Comparison of ENCODE assay signal across 8 cellular contexts in genomic region chr6:130872250-130873095, GRCh38. TPM values are rescaled to one million over a fixed set of nuclear protein-coding genes. Genes with fewer than 3 reads are reported as not detected.
DNase-seq lines count a peak whose midpoint lies in the region; ATAC-seq and TF ChIP-seq lines count a peak whose summit lies in the region.

No MANE protein-coding gene starts in this region.

- H4K20me1 ChIP-seq in OCI-LY1 (ENCODE audit: insufficient read depth, low read length), result no peaks in the 10 kb centered on the region

- no peaks in the 10 kb centered on the region for H3K27me3 ChIP-seq in OCI-LY1 (ENCODE audit: insufficient read depth, low read length)
- H3K27me3 ChIP-seq in thoracic aorta (replicated peaks; ENCODE audit: insufficient read depth), result no peaks in the 10 kb centered on the region

- no peak overlapping the region for H2AFZ ChIP-seq in OCI-LY1 (ENCODE audit: low read length)

- peak; percentile 61 for ATAC-seq in HG03108 (IDR thresholded peaks at IDR 0.05; ENCODE audit: unreplicated experiment)
- no peak for ATAC-seq in thoracic aorta (ENCODE audit: insufficient number of reproducible peaks, low FRiP score, low read depth)

- no peak overlapping the region for H3K9ac ChIP-seq in OCI-LY1 (ENCODE audit: low read length)

- no peaks in the 10 kb centered on the region for H3K79me2 ChIP-seq in OCI-LY1 (ENCODE audit: insufficient read depth, low read length)

- DNase-seq in NCI-H510A treated with DMSO at 0.1 percent for 48 hours (lab: John Stamatoyannopoulos, UW) (peak; percentile 13), NCI-H510A (lab: John Stamatoyannopoulos, UW) (no peak), fibroblast of the aortic adventitia (ENCODE audit: low read depth) (peak; percentile 69), nucleus accumbens (lab: John Stamatoyannopoulos, UW) (peak in 36 of 56 donors; percentile 2 to 88 (median 38)), thoracic aorta (ENCODE audit: low spot score) (no peak)
- DNase-seq in activated T-cell treated with anti-CD3 and anti-CD28 coated beads, Interleukin-2, amount 50 U/mL, for 1 hour, result peak; percentile 72

- H3K4me3 ChIP-seq in OCI-LY1 (ENCODE audit: low read depth, low read length, poor library complexity, severe bottlenecking) (no peak overlapping the region), fibroblast of the aortic adventitia (ENCODE audit: low read depth, low read length) (no peak overlapping the region), thoracic aorta (no peak overlapping the region)

- H3K36me3 ChIP-seq in OCI-LY1 (ENCODE audit: insufficient read depth, low read length) (no peaks in the 10 kb centered on the region), thoracic aorta (no peaks in the 10 kb centered on the region)

- H3K27ac ChIP-seq in OCI-LY1 (ENCODE audit: low read depth, low read length, poor library complexity, severe bottlenecking), result no peak overlapping the region
- no peak overlapping the region for H3K27ac ChIP-seq in thoracic aorta

- no peaks in the 10 kb centered on the region for H3F3A ChIP-seq in OCI-LY1 (ENCODE audit: insufficient read depth, low read length)

- no peaks in the 10 kb centered on the region for H3K4me1 ChIP-seq in OCI-LY1 (ENCODE audit: insufficient read depth, low read length, severe bottlenecking)
- no peaks in the 10 kb centered on the region for H3K4me1 ChIP-seq in thoracic aorta (ENCODE audit: control insufficient read depth in 1 of 2, low read depth in 2 of 2)

- TF ChIP-seq CTCF in OCI-LY1 (IDR thresholded peaks at IDR 0.05; ENCODE audit: low read length), result peak; percentile 87
- TF ChIP-seq CTCF in fibroblast of the aortic adventitia (IDR thresholded peaks at IDR 0.05; ENCODE audit: insufficient read depth, low read length), result peak; percentile 96
- peak; percentile 81 for TF ChIP-seq CTCF in thoracic aorta (IDR thresholded peaks at IDR 0.05)

- H3K9me2 ChIP-seq in OCI-LY1 (ENCODE audit: low read depth, low read length), result no peaks in the 10 kb centered on the region

- no peak overlapping the region for H3K4me2 ChIP-seq in OCI-LY1 (ENCODE audit: low read length)

- no peaks in the 10 kb centered on the region for H3K9me3 ChIP-seq in OCI-LY1 (ENCODE audit: low read length)
- no peaks in the 10 kb centered on the region for H3K9me3 ChIP-seq in thoracic aorta

RNA-seq across cellular contexts. Expression of gene SMLR1, which starts 45.3 kb away (rescaled TPM):
- not detected in 2 replicates for total RNA-seq in fibroblast of the aortic adventitia (ENCODE audit: low replicate concordance)
- total RNA-seq in thoracic aorta, result not detected

Comparison
In these comparisons a context has a peak if more than half of its experiments do, and no peak if none do; other contexts are left out.
1. DNase-seq: peak in NCI-H510A treated with DMSO at 0.1 percent for 48 hours (single experiment), activated T-cell treated with anti-CD3 and anti-CD28 coated beads, Interleukin-2, amount 50 U/mL, for 1 hour (single experiment), fibroblast of the aortic adventitia (single experiment) and nucleus accumbens (36 of 56); none in NCI-H510A (single experiment) and thoracic aorta (single experiment).
2. Peak in every context shown above with its lines, with median percentiles within 50 percentile points of each other: CTCF ChIP-seq.